ENCODE assay signal across 17 cellular contexts in the genomic region with DNA sequence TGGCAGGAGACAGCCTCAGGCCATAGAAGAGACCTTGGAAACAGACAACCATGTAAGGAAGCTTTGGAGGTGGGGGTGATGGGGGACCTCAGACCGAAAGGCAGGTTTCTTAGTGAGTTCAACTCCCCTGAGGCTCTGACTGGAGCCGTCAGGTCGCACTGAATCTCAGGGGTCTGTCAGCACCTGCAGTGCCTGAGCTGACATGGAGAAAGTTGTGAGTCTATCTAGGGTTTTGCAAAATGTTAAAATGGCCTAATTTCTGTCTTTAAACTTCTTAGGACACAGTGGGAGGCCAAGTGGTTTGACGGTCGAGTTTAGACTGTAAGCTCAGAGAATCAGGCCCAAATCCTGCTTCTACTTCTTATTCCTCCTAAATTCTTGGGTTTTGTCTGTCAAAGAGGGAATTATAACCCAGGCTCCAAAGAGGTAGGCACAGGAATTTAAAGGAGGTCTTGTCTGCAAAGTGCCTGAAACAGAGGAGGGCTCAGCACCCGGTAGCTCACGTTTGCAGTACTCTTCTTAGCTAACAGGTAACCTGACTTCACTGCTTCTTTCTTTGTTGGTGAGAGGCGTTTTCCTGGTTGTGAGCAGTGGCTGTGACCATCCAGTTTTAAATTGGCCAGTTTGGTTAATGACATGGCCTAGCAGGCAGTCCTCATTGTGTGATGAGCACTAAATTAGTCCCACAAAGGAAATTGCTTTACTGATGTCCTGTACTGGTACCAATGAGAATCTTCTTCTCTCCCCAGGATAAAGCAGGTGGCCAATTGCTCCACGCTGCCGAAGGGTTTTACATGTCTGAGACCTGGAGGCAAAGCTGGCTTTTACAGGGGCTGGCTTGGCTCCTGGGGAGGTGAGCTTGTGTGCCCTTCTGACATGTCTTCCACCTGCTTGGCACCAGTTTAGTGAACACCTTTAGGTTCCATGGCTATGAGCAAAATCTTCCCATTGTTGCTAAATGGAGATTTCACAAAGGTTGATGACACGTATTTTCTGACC.
DNase-seq lines count a peak whose midpoint lies in the region; ATAC-seq, FAIRE-seq and TF ChIP-seq lines count a peak whose summit lies in the region.
"Had no signal": no experiment of that assay in that cellular context is flagged by ENCODE, and none has a peak within 500 bp of the region (broad histone marks: within the 10 kb centered on the region; RNA-seq: fewer than 3 reads in every experiment).

No MANE protein-coding gene starts in this region.

- no peak for TF ChIP-seq RAD21 in H1 (IDR thresholded peaks at IDR 0.05 in 1 of 2, conservative IDR thresholded peaks at IDR 0.05 in 1 of 2; ENCODE audit: low read depth in 2 of 2, low read length in 2 of 2)

- H3K27ac ChIP-seq in H1 (ENCODE audit: low read depth, low read length): no peak overlapping the region

- no peak overlapping the region for H2BK12ac ChIP-seq in H1 (ENCODE audit: low read depth, low read length)

- H3K4me3 ChIP-seq in BE2C (ENCODE audit: low read depth, low read length): no peak overlapping the region
- H3K4me3 ChIP-seq in H1 (ENCODE audit: extremely low read depth in 1 of 4, insufficient read depth in 2 of 4, low read depth in 3 of 4, low read length in 4 of 4): no peak overlapping the region
- H3K4me3 ChIP-seq: GM12878 had no signal

- H3K4me3 Mint-ChIP-seq in neural crest cell: peak overlapping the region; percentile 24
- H3K4me3 Mint-ChIP-seq in activated CD4-positive, alpha-beta T cell treated with anti-CD3 and anti-CD28 coated beads, Interleukin-2, amount 10 ng/mL, durations not matched to agents 7 days and 5 days: no peak overlapping the region
- H3K4me3 Mint-ChIP-seq: CD4-positive, alpha-beta T cell had no signal

- H2AFZ ChIP-seq in H1 (ENCODE audit: low read length): no peak overlapping the region

- no peak for TF ChIP-seq POLR2A in H1 (IDR thresholded peaks at IDR 0.05; ENCODE audit: control extremely low read depth in 1 of 2, low read depth in 2 of 2, low read length in 2 of 2)

- H4K91ac ChIP-seq in H1 (replicated peaks; ENCODE audit: insufficient read length, low read length): no peak overlapping the region

- H3K79me2 ChIP-seq in H1 (ENCODE audit: control insufficient read depth in 1 of 2, insufficient read depth in 2 of 2, low read length in 2 of 2): no peaks in the 10 kb centered on the region

- CTCF ChIA-PET in H1 (lab: Charles Lee; ENCODE audit: partially characterized antibody): interaction anchor here (0.8 to 7.3 kb wide), 9 partner anchors 16 to 150 kb away, joined by 3 to 120 read pairs (median 5); no protein-coding TSS in a partner anchor
- CTCF ChIA-PET in activated CD4-positive, alpha-beta T cell treated with anti-CD3 and anti-CD28 coated beads, Interleukin-2, amount 10 ng/mL, durations not matched to agents 7 days and 5 days (lab: Charles Lee): interaction anchor here (1.8 kb wide), 1 partner anchor 18 kb away, joined by 3 read pairs; no protein-coding TSS in a partner anchor

- H2BK5ac ChIP-seq in H1 (ENCODE audit: low read depth, low read length): no peak overlapping the region

- H3K23ac ChIP-seq in H1 (ENCODE audit: insufficient read length): no peak overlapping the region

- H2AK5ac ChIP-seq in H1 (ENCODE audit: low read depth, low read length): no peak overlapping the region

- no peak overlapping the region for H3K4me2 ChIP-seq in H1 (ENCODE audit: insufficient read depth in 1 of 2, low read depth in 2 of 2, low read length in 2 of 2)

- H3K27ac Mint-ChIP-seq in neural crest cell (ENCODE audit: unreplicated experiment): peak overlapping the region; percentile 47
- no peak overlapping the region for H3K27ac Mint-ChIP-seq in activated CD4-positive, alpha-beta T cell treated with anti-CD3 and anti-CD28 coated beads, Interleukin-2, amount 10 ng/mL, durations not matched to agents 7 days and 5 days
- H3K27ac Mint-ChIP-seq: CD4-positive, alpha-beta T cell had no signal

- TF ChIP-seq EP300 in H1 (IDR thresholded peaks at IDR 0.05; ENCODE audit: borderline replicate concordance in 1 of 2, low read depth in 2 of 2, low read length in 2 of 2): no peak

- H3K4me1 ChIP-seq in BE2C (peaks cover 17% of the 10 kb centered on the region), H1 (replicated peaks in 1 of 4; ENCODE audit: control insufficient read depth in 3 of 4, insufficient read depth in 4 of 4, low read length in 3 of 4) (peaks cover 2 to 7% (median 4%) of the 10 kb centered on the region in 4 experiments)

- no peak overlapping the region for H2BK120ac ChIP-seq in H1 (replicated peaks; ENCODE audit: low read depth, low read length)

- DNase-seq in BE2C (peak; percentile 99), NCI-H146 (lab: John Stamatoyannopoulos, UW) (peak; percentile 45), H1 (ENCODE audit: low read depth in 1 of 2, low spot score in 2 of 2) (no peak), neural crest cell (ENCODE audit: low read depth, low spot score) (no peak), NCI-H1417 (lab: John Stamatoyannopoulos, UW) (no peak)
- no peak for DNase-seq in activated CD4-positive, alpha-beta T cell treated with anti-CD3 and anti-CD28 coated beads, Interleukin-2, amount 10 ng/mL, durations not matched to agents 7 days and 5 days
- DNase-seq: 8988T; AML-193; C1 segment of cervical spinal cord; Calu3; CD4-positive, alpha-beta T cell; DMS 273 treated with DMSO at 0.1 percent for 48 hours; IMR-90 had no signal

- 82% methylated on average over 11 of the region's 11 CpGs; no CpG with 5 or more reads in 1 of the 2 experiments for WGBS in H1 (ENCODE audit: extremely low coverage in 1 of 2, insufficient coverage in 1 of 2, insufficient read length in 1 of 2, insufficient replicate concordance in 2 of 2, low coverage in 1 of 2, low lambda C conversion rate in 2 of 2, missing lambda C conversion rate in 1 of 2), 2 experiments

- H3K4ac ChIP-seq in H1 (replicated peaks; ENCODE audit: insufficient read length, low read depth, low read length): no peak overlapping the region

- H3K56ac ChIP-seq in H1 (replicated peaks; ENCODE audit: insufficient read length, low read depth, low read length): no peak overlapping the region

- peak overlapping the region; percentile 90 for H2BK20ac ChIP-seq in H1 (ENCODE audit: low read length)

- no peak overlapping the region for H4K5ac ChIP-seq in H1 (ENCODE audit: insufficient read length, low read depth, low read length)

- no peak for ATAC-seq in GM21381 (IDR thresholded peaks at IDR 0.05; ENCODE audit: unreplicated experiment)
- ATAC-seq: GM12878 had no signal

- no peaks in the 10 kb centered on the region; the same call in 1 of the 2 replicates for H3K23me2 ChIP-seq in H1 (ENCODE audit: low read depth, low read length)

- peaks cover 47% of the 10 kb centered on the region for H3K9me3 ChIP-seq in BE2C
- H3K9me3 ChIP-seq in H1 (ENCODE audit: insufficient read depth in 2 of 2, low read depth in 1 of 2, low read length in 1 of 2): no peaks in the 10 kb centered on the region

- H4K20me1 ChIP-seq in H1 (replicated peaks in 1 of 2; ENCODE audit: control insufficient read depth in 1 of 2, insufficient read depth in 2 of 2, low read length in 2 of 2): no peaks in the 10 kb centered on the region

- peaks cover 79% of the 10 kb centered on the region for H3K4me1 Mint-ChIP-seq in neural crest cell
- H3K4me1 Mint-ChIP-seq in activated CD4-positive, alpha-beta T cell treated with anti-CD3 and anti-CD28 coated beads, Interleukin-2, amount 10 ng/mL, durations not matched to agents 7 days and 5 days: no peaks in the 10 kb centered on the region

- H3K27me3 ChIP-seq in BE2C (no peaks in the 10 kb centered on the region), H1 (replicated peaks in 1 of 4; ENCODE audit: control insufficient read depth in 3 of 4, extremely low read depth in 1 of 4, insufficient read depth in 3 of 4, low read length in 3 of 4) (no peaks in the 10 kb centered on the region)

- TF ChIP-seq CTCF in BE2C (IDR thresholded peaks at IDR 0.05; ENCODE audit: low read depth, low read length) (no peak), H1 (IDR thresholded peaks at IDR 0.05; ENCODE audit: control extremely low read depth in 1 of 3, insufficient read depth in 1 of 3, low read depth in 1 of 3, low read length in 3 of 3) (no peak), neural crest cell (conservative IDR thresholded peaks at IDR 0.05) (no peak)

- H3K36me3 Mint-ChIP-seq in neural crest cell (ENCODE audit: low read depth): no peaks in the 10 kb centered on the region
- H3K36me3 Mint-ChIP-seq in activated CD4-positive, alpha-beta T cell treated with anti-CD3 and anti-CD28 coated beads, Interleukin-2, amount 10 ng/mL, durations not matched to agents 7 days and 5 days (ENCODE audit: low read depth): no peaks in the 10 kb centered on the region

- H3K79me1 ChIP-seq in H1 (ENCODE audit: low read depth, low read length): no peaks in the 10 kb centered on the region

- no peak overlapping the region for H4K8ac ChIP-seq in H1 (ENCODE audit: extremely low read depth, insufficient read depth, low read length)

- H3K36me3 ChIP-seq in BE2C (no peaks in the 10 kb centered on the region), H1 (ENCODE audit: control insufficient read depth in 2 of 4, insufficient read depth in 4 of 4, low read length in 3 of 4) (no peaks in the 10 kb centered on the region)

- FAIRE-seq in H1 (lab: Jason Lieb, UNC): no peak
- FAIRE-seq: GM12878, GM18507, H54 had no signal

- no peak overlapping the region for H3K14ac ChIP-seq in H1 (ENCODE audit: insufficient read length)

- H3K9ac ChIP-seq in H1 (replicated peaks in 1 of 4; ENCODE audit: extremely low read depth in 1 of 4, low read depth in 3 of 4, low read length in 3 of 4): no peak overlapping the region

- H3K27me3 Mint-ChIP-seq in neural crest cell (ENCODE audit: low read depth): no peaks in the 10 kb centered on the region
- no peaks in the 10 kb centered on the region for H3K27me3 Mint-ChIP-seq in activated CD4-positive, alpha-beta T cell treated with anti-CD3 and anti-CD28 coated beads, Interleukin-2, amount 10 ng/mL, durations not matched to agents 7 days and 5 days
- H3K27me3 Mint-ChIP-seq: CD4-positive, alpha-beta T cell had no signal

- POLR2A ChIA-PET in H1 (lab: Charles Lee; ENCODE audit: partially characterized antibody): no interaction called here
- POLR2A ChIA-PET in activated CD4-positive, alpha-beta T cell treated with anti-CD3 and anti-CD28 coated beads, Interleukin-2, amount 10 ng/mL, durations not matched to agents 7 days and 5 days (lab: Charles Lee): no interaction called here

- peak overlapping the region; percentile 24; the same call in 1 of the 2 replicates for H2BK15ac ChIP-seq in H1 (ENCODE audit: low read length)

- H3K9me3 Mint-ChIP-seq in neural crest cell: no peaks in the 10 kb centered on the region
- H3K9me3 Mint-ChIP-seq in activated CD4-positive, alpha-beta T cell treated with anti-CD3 and anti-CD28 coated beads, Interleukin-2, amount 10 ng/mL, durations not matched to agents 7 days and 5 days: no peaks in the 10 kb centered on the region
- H3K9me3 Mint-ChIP-seq: CD4-positive, alpha-beta T cell had no signal

- H3K18ac ChIP-seq in H1 (ENCODE audit: extremely low read depth, low read length): no peak overlapping the region; the same call in 1 of the 2 replicates

TF ChIP-seq in H1, 55 proteins besides CTCF, POLR2A, EP300 and RAD21 (continues in another document):
- TF ChIP-seq POU5F1 (IDR thresholded peaks at IDR 0.05; ENCODE audit: low read depth, low read length) (no peak), HDAC6 (IDR thresholded peaks at IDR 0.05; ENCODE audit: low read depth, low read length) (no peak), TEAD4 (IDR thresholded peaks at IDR 0.05; ENCODE audit: low read depth, low read length) (no peak), RBBP5 (IDR thresholded peaks at IDR 0.05; ENCODE audit: borderline replicate concordance, low read depth, low read length) (no peak)

Comparison
In these comparisons a context has a peak if more than half of its experiments do, and no peak if none do; other contexts are left out.
1. DNase-seq: peak in BE2C (single experiment) and NCI-H146 (single experiment); none in H1 (0 of 2), neural crest cell (single experiment), NCI-H1417 (0 of 3) and activated CD4-positive, alpha-beta T cell treated with anti-CD3 and anti-CD28 coated beads, Interleukin-2, amount 10 ng/mL, durations not matched to agents 7 days and 5 days (single experiment).